1 cellular context compared by ENCODE assay signal in the genomic region with DNA sequence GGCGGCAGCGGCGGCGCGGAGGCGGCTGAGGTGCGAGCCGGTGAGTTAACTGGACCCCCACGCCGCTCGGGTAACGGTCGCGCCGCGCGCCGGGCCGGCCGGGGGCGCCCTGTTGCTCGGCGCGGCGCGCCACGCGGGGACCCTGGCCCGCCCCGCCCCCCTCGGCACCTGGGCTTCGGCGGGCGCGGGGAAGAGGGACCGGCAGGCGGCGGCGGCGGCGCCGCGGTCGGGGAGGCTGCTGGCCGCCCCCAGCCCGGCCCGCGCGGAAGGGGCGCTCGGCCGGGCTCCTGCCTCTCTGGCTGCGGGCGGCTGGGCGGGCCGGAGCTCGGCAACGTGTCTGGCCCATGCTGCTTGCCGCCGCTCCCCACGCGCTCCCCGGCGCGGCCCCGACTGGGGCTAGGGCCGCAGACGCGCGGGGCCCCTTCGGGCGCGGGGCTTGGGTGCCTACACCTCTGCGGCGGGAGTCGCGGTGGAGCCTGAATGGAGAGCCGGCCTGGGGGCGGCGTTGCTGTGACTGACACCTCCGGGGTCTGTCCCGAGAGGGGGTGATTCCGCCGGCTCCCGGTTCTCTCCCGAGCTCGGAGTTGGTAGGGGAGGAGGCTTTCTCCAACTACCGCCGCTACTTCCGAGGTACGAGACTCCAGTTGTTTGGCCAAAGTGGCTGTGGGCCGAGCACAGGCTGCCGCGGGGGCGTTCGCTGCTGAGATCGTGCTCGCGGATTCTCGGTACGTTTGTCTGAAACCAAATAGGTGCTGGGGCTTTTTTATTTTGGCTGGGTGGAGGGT.
TF ChIP-seq lines count a peak whose summit lies in the region.

No MANE protein-coding gene starts in this region.

TF ChIP-seq in K562, 482 proteins besides CTCF, POLR2A, EP300 and RAD21 (continued from another document):
- TF ChIP-seq, protein P1, sequence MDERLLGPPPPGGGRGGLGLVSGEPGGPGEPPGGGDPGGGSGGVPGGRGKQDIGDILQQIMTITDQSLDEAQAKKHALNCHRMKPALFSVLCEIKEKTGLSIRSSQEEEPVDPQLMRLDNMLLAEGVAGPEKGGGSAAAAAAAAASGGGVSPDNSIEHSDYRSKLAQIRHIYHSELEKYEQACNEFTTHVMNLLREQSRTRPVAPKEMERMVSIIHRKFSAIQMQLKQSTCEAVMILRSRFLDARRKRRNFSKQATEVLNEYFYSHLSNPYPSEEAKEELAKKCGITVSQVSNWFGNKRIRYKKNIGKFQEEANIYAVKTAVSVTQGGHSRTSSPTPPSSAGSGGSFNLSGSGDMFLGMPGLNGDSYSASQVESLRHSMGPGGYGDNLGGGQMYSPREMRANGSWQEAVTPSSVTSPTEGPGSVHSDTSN (CRISPR knock-in tag; IDR thresholded peaks at IDR 0.05; ENCODE audit: low read depth), result no peak
- TF ChIP-seq, protein P1 (tag; conservative IDR thresholded peaks at IDR 0.05; ENCODE audit: low read depth), result no peak
- TF ChIP-seq SMAD4 (CRISPR knock-in tag; conservative IDR thresholded peaks at IDR 0.05) (peak; percentile 83), SMARCB1 (IDR thresholded peaks at IDR 0.05; ENCODE audit: insufficient read length, low read depth) (no peak), ZNF551 (CRISPR knock-in tag; IDR thresholded peaks at IDR 0.05) (no peak), BRF1 (IDR thresholded peaks at IDR 0.05; ENCODE audit: borderline replicate concordance, extremely low read depth, insufficient read length) (no peak), CBX2 (IDR thresholded peaks at IDR 0.05; ENCODE audit: insufficient read depth, low read length, poor library complexity, severe bottlenecking) (no peak), MYC (IDR thresholded peaks at IDR 0.05; ENCODE audit: low read depth, low read length) (peak; percentile 11; the same call in 1 of the 2 replicates), MYC (CRISPR knock-in tag; IDR thresholded peaks at IDR 0.05; ENCODE audit: borderline replicate concordance, low read depth) (no peak), PKNOX1 (IDR thresholded peaks at IDR 0.05) (peak; percentile 80), L3MBTL2 (IDR thresholded peaks at IDR 0.05) (peak; percentile 49; the same call in 1 of the 2 replicates)
TF ChIP-seq in K562: peak in this region for 38.
